12 cellular contexts compared by ENCODE assay signal in genomic region chr14:65369560-65369959, GRCh38.
"Had no signal": no experiment of that assay in that cellular context is flagged by ENCODE, and none has a peak within 500 bp of the region (broad histone marks: within the 10 kb centered on the region; RNA-seq: fewer than 3 reads in every experiment).

No MANE protein-coding gene starts in this region.

- ATAC-seq: effector memory CD8-positive, alpha-beta T cell had no signal

- H3K27me3 Mint-ChIP-seq: memory B cell, type B pancreatic cell had no signal

- H3K9me3 Mint-ChIP-seq: dendritic cell treated with granulocyte-macrophage colony-stimulating factor and Interleukin-4, amounts not matched to agents 40 ng/mL and 50 ng/mL, for 4 days; effector memory CD8-positive, alpha-beta T cell; memory B cell; natural killer cell treated with Interleukin-12 subunit alpha and Interleukin-12 subunit beta and Interleukin-15 and Interleukin-18, amount 100 ng/mL, for 72 hours; type B pancreatic cell had no signal

- H3K36me3 Mint-ChIP-seq: memory B cell; natural killer cell treated with Interleukin-12 subunit alpha and Interleukin-12 subunit beta and Interleukin-15 and Interleukin-18, amount 100 ng/mL, for 72 hours; type B pancreatic cell had no signal

- DNase-seq: activated naive CD4-positive, alpha-beta T cell; anterior cingulate cortex; cerebellar nuclear complex; effector memory CD8-positive, alpha-beta T cell; kidney; left ventricle myocardium inferior; nucleus accumbens; SJCRH30 had no signal

- H3K27ac Mint-ChIP-seq: dendritic cell treated with granulocyte-macrophage colony-stimulating factor and Interleukin-4, amounts not matched to agents 40 ng/mL and 50 ng/mL, for 4 days; effector memory CD8-positive, alpha-beta T cell; memory B cell; type B pancreatic cell had no signal

- H3K4me3 Mint-ChIP-seq: dendritic cell treated with granulocyte-macrophage colony-stimulating factor and Interleukin-4, amounts not matched to agents 40 ng/mL and 50 ng/mL, for 4 days; effector memory CD8-positive, alpha-beta T cell; memory B cell; natural killer cell treated with Interleukin-12 subunit alpha and Interleukin-12 subunit beta and Interleukin-15 and Interleukin-18, amount 100 ng/mL, for 72 hours; type B pancreatic cell had no signal

- FAIRE-seq: kidney had no signal
